Comparison of ENCODE assay signal across 18 cellular contexts in genomic region chr2:197136452-197136851, GRCh38.
DNase-seq lines count a peak whose midpoint lies in the region; ATAC-seq, FAIRE-seq and TF ChIP-seq lines count a peak whose summit lies in the region.
"Had no signal": no experiment of that assay in that cellular context is flagged by ENCODE, and none has a peak within 500 bp of the region (broad histone marks: within the 10 kb centered on the region; RNA-seq: fewer than 3 reads in every experiment).

No MANE protein-coding gene starts in this region.

- FAIRE-seq in astrocyte (lab: Jason Lieb, UNC) (no peak), D721Med (lab: Jason Lieb, UNC) (no peak)
- FAIRE-seq: frontal cortex, keratinocyte had no signal

- H3K79me1 ChIP-seq in IMR-90 (ENCODE audit: low read depth in 1 of 2, low read length in 2 of 2) = no peaks in the 10 kb centered on the region

- BruUV-seq in IMR-90 (replicated peaks; lab: Mats Ljungman, UMichigan) = no TSS peak

- H4K20me1 ChIP-seq in IMR-90 (ENCODE audit: insufficient read depth, low read length) (no peaks in the 10 kb centered on the region), astrocyte (ENCODE audit: insufficient read depth, low read length) (no peaks in the 10 kb centered on the region)

- no peaks in the 10 kb centered on the region for H3K9me3 ChIP-seq in IMR-90 (ENCODE audit: control insufficient read depth, insufficient read depth, low read length)
- no peaks in the 10 kb centered on the region for H3K9me3 ChIP-seq in astrocyte (ENCODE audit: insufficient read depth, low read depth, low read length)
- no peaks in the 10 kb centered on the region for H3K9me3 ChIP-seq in spleen
- no peaks in the 10 kb centered on the region for H3K9me3 ChIP-seq in psoas muscle
- H3K9me3 ChIP-seq: colonic mucosa had no signal

- peak overlapping the region; percentile 66 for H3K14ac ChIP-seq in IMR-90 (replicated peaks; ENCODE audit: low read depth, low read length)

- WGBS in IMR-90 (ENCODE audit: extremely low coverage in 2 of 2, insufficient read length in 1 of 2), 2 experiments = no CpG with 5 or more reads among the region's 5 CpGs
- whole genome bisulfite sequencing in spleen, 5 donors = 55 to 70% (median 65%) methylated on average over 5 of the region's 5 CpGs
- WGBS in psoas muscle, 3 donors = 51 to 67% (median 53%) methylated on average over 5 of the region's 5 CpGs

- H2BK5ac ChIP-seq in IMR-90 (ENCODE audit: low read depth, low read length, poor library complexity, severe bottlenecking) = no peak overlapping the region

- H3K9me3 Mint-ChIP-seq in activated T-cell treated with anti-CD3 and anti-CD28 coated beads, Interleukin-2, amount 50 U/mL, for 24 hours = no peaks in the 10 kb centered on the region
- H3K9me3 Mint-ChIP-seq in astrocyte (ENCODE audit: unreplicated experiment) = no peaks in the 10 kb centered on the region

- peak overlapping the region; percentile 67 for H2AK5ac ChIP-seq in IMR-90 (ENCODE audit: low read depth, low read length)

- H3K4me2 ChIP-seq in IMR-90 (ENCODE audit: low read depth, low read length) (no peak overlapping the region), astrocyte (ENCODE audit: low read length) (no peak overlapping the region)

- no peak overlapping the region for H3K9ac ChIP-seq in IMR-90 (ENCODE audit: low read depth, low read length)
- no peak overlapping the region for H3K9ac ChIP-seq in astrocyte (ENCODE audit: low read length)

- no peaks in the 10 kb centered on the region for H3K36me3 ChIP-seq in IMR-90 (ENCODE audit: control insufficient read depth, insufficient read depth, low read length)
- H3K36me3 ChIP-seq in astrocyte (ENCODE audit: insufficient read depth, low read length) = no peaks in the 10 kb centered on the region
- H3K36me3 ChIP-seq in spleen = peaks cover 0 to 40% (median 0%) of the 10 kb centered on the region in 6 donors
- no peaks in the 10 kb centered on the region for H3K36me3 ChIP-seq in psoas muscle (ENCODE audit: insufficient read depth in 1 of 2, low read depth in 1 of 2)
- H3K36me3 ChIP-seq: colonic mucosa had no signal

- peak overlapping the region; percentile 29 for H2AFZ ChIP-seq in IMR-90 (replicated peaks; ENCODE audit: low read length, poor library complexity)
- no peak overlapping the region for H2AFZ ChIP-seq in astrocyte (ENCODE audit: low read depth, low read length)

- no peak overlapping the region for H2AK9ac ChIP-seq in IMR-90 (replicated peaks; ENCODE audit: low read depth, low read length, poor library complexity)

- peaks cover 89% of the 10 kb centered on the region for H3K4me1 Mint-ChIP-seq in activated T-cell treated with anti-CD3 and anti-CD28 coated beads, Interleukin-2, amount 50 U/mL, for 24 hours (ENCODE audit: low read depth)
- H3K4me1 Mint-ChIP-seq in astrocyte (ENCODE audit: low read depth, unreplicated experiment) = peaks cover 17% of the 10 kb centered on the region

- H4K8ac ChIP-seq in IMR-90 (ENCODE audit: low read depth in 2 of 2, low read length in 2 of 2) = no peak overlapping the region

- in situ Hi-C loops in IMR-90 (cut with MboI; ENCODE audit: low sequenced_read_pairs) = no loop called here

- no peak for TF ChIP-seq RAD21 in IMR-90 (IDR thresholded peaks at IDR 0.05; ENCODE audit: low read length)

- H3K36me3 Mint-ChIP-seq in activated T-cell treated with anti-CD3 and anti-CD28 coated beads, Interleukin-2, amount 50 U/mL, for 24 hours (ENCODE audit: low read depth) = peaks cover 64% of the 10 kb centered on the region
- H3K36me3 Mint-ChIP-seq in astrocyte (ENCODE audit: low read depth, unreplicated experiment) = no peaks in the 10 kb centered on the region

- peaks cover 9% of the 10 kb centered on the region for H3K4me1 ChIP-seq in IMR-90 (ENCODE audit: control insufficient read depth, insufficient read depth, low read length)
- H3K4me1 ChIP-seq in astrocyte (ENCODE audit: insufficient read depth, low read length) = peaks cover 18% of the 10 kb centered on the region
- peaks cover 28 to 96% (median 60%) of the 10 kb centered on the region in 6 donors for H3K4me1 ChIP-seq in spleen
- H3K4me1 ChIP-seq in psoas muscle = no peaks in the 10 kb centered on the region
- H3K4me1 ChIP-seq: colonic mucosa had no signal

- H3K56ac ChIP-seq in IMR-90 (ENCODE audit: extremely low read depth, insufficient read depth, low read length) = no peak overlapping the region

- no peaks in the 10 kb centered on the region for H3K27me3 Mint-ChIP-seq in activated T-cell treated with anti-CD3 and anti-CD28 coated beads, Interleukin-2, amount 50 U/mL, for 24 hours
- H3K27me3 Mint-ChIP-seq in astrocyte (ENCODE audit: low read depth, unreplicated experiment) = no peaks in the 10 kb centered on the region

- H3K4me3 ChIP-seq in IMR-90 (ENCODE audit: insufficient read depth, low read depth, low read length) (no peak overlapping the region), astrocyte (ENCODE audit: insufficient read depth, low read depth, low read length) (no peak overlapping the region), spleen (no peak overlapping the region), psoas muscle (no peak overlapping the region)
- H3K4me3 ChIP-seq: colonic mucosa had no signal

- 0 out of 3 replicates have a peak overlapping the region, but pooled peaks have one; percentile 23 for H2BK15ac ChIP-seq in IMR-90 (ENCODE audit: low read depth, low read length)

- DNase-seq in activated T-cell treated with anti-CD3 and anti-CD28 coated beads, Interleukin-2, amount 50 U/mL, for 24 hours = no peak
- DNase-seq in activated T-cell treated with anti-CD3 and anti-CD28 coated beads, Interleukin-2, amount 50 U/mL, for 1 hour = no peak
- DNase-seq in IMR-90 = no peak
- peak; percentile 32 for DNase-seq in astrocyte (ENCODE audit: low read depth)
- DNase-seq in spleen = no peak
- no peak for DNase-seq in SIG-M5 treated with dmso at 0.1 percent for 504 hours (lab: John Stamatoyannopoulos, UW; ENCODE audit: unreplicated experiment)
- DNase-seq in psoas muscle = no peak
- no peak for DNase-seq in D721Med (ENCODE audit: insufficient read length, low spot score)
- DNase-seq: activated gamma-delta T cell, colonic mucosa, DMS79 treated with DMSO at 0.1 percent for 48 hours, HCEC 1CT, hypothalamus, NCI-H82, PC-3, SIG-M5 had no signal

- TF ChIP-seq POLR2A in IMR-90 (IDR thresholded peaks at IDR 0.05; ENCODE audit: low read depth, low read length) (no peak), spleen (IDR thresholded peaks at IDR 0.05) (no peak)

- POLR2A ChIA-PET in IMR-90 (lab: Charles Lee; ENCODE audit: unreplicated experiment) = no interaction called here

- no peaks in the 10 kb centered on the region for H3K79me2 ChIP-seq in astrocyte (ENCODE audit: insufficient read depth, low read length)

- peak overlapping the region; percentile 88 for H3K27ac Mint-ChIP-seq in activated T-cell treated with anti-CD3 and anti-CD28 coated beads, Interleukin-2, amount 50 U/mL, for 24 hours
- no peak overlapping the region for H3K27ac Mint-ChIP-seq in astrocyte (ENCODE audit: unreplicated experiment)

- peaks cover 3% of the 10 kb centered on the region for H3K9me1 ChIP-seq in IMR-90 (ENCODE audit: insufficient read depth, low read length)

- peak overlapping the region; percentile 74; the same call in 1 of the 2 replicates for H3K18ac ChIP-seq in IMR-90 (ENCODE audit: low read depth, low read length)

- H3K4ac ChIP-seq in IMR-90 (ENCODE audit: low read depth, low read length) = peak overlapping the region; percentile 65; the same call in 1 of the 2 replicates

- no peak overlapping the region for H4K5ac ChIP-seq in IMR-90 (ENCODE audit: low read depth, low read length)

- H3K27me3 ChIP-seq in IMR-90 (ENCODE audit: control insufficient read depth, insufficient read depth, low read length) = no peaks in the 10 kb centered on the region
- no peaks in the 10 kb centered on the region for H3K27me3 ChIP-seq in astrocyte (ENCODE audit: insufficient read depth, low read length)
- no peaks in the 10 kb centered on the region for H3K27me3 ChIP-seq in spleen (replicated peaks in 1 of 7)
- no peaks in the 10 kb centered on the region for H3K27me3 ChIP-seq in psoas muscle (ENCODE audit: insufficient read depth in 3 of 3, low read length in 2 of 3)
- H3K27me3 ChIP-seq: colonic mucosa had no signal

- TF ChIP-seq CTCF in IMR-90 (conservative IDR thresholded peaks at IDR 0.05; ENCODE audit: low read depth, low read length) = no peak
- no peak for TF ChIP-seq CTCF in astrocyte (IDR thresholded peaks at IDR 0.05; ENCODE audit: insufficient read depth, low read depth, low read length)
- TF ChIP-seq CTCF in spleen (IDR thresholded peaks at IDR 0.05 in 8 of 11, conservative IDR thresholded peaks at IDR 0.05 in 3 of 11) = no peak
- TF ChIP-seq CTCF in psoas muscle (IDR thresholded peaks at IDR 0.05) = no peak
- TF ChIP-seq CTCF in D721Med (IDR thresholded peaks at IDR 0.05; ENCODE audit: insufficient read depth, missing control alignments) = no peak

- CTCF ChIA-PET in IMR-90 (lab: Yijun Ruan, JAX) = interaction anchor here (1.1 to 1.7 kb wide), 3 partner anchors 16 to 23 kb away, joined by 3 to 10 read pairs (median 4); no protein-coding TSS in a partner anchor

- intact Hi-C loops in IMR-90 (cut with micrococcal nuclease) = no loop called here
- intact Hi-C loops in spleen (cut with DNase I; ENCODE audit: low total_unique reads) = no loop called here
- intact Hi-C loops in psoas muscle (cut with DNase I) = no loop called here

- no peak overlapping the region for H3K27ac ChIP-seq in IMR-90 (ENCODE audit: insufficient read depth, low read length)
- no peak overlapping the region for H3K27ac ChIP-seq in astrocyte (ENCODE audit: low read depth, low read length)
- peak overlapping the region in 5 of 8 donors; percentile 34 to 78 (median 56) for H3K27ac ChIP-seq in spleen
- H3K27ac ChIP-seq in psoas muscle = no peak overlapping the region
- H3K27ac ChIP-seq: colonic mucosa had no signal

- no peak overlapping the region for H3K23ac ChIP-seq in IMR-90 (ENCODE audit: low read depth, low read length)

- no peak overlapping the region for H3K4me3 Mint-ChIP-seq in activated T-cell treated with anti-CD3 and anti-CD28 coated beads, Interleukin-2, amount 50 U/mL, for 24 hours
- no peak overlapping the region for H3K4me3 Mint-ChIP-seq in astrocyte (ENCODE audit: unreplicated experiment)

- no peak overlapping the region for H4K91ac ChIP-seq in IMR-90 (ENCODE audit: insufficient read depth, low read depth, low read length)

- peak overlapping the region; percentile 76; the same call in 1 of the 2 replicates for H2BK120ac ChIP-seq in IMR-90 (ENCODE audit: low read depth, low read length)

- ATAC-seq in IMR-90 (ENCODE audit: low read depth) = no peak
- ATAC-seq in psoas muscle = no peak

- H2BK20ac ChIP-seq in IMR-90 (ENCODE audit: low read depth, low read length) = peak overlapping the region; percentile 45; the same call in 1 of the 2 replicates

- dilution Hi-C loops in IMR-90 (cut with HindIII; ENCODE audit: low sequenced_read_pairs, unreplicated experiment) = no loop called here

TF ChIP-seq in IMR-90, 13 proteins besides CTCF, POLR2A, EP300 and RAD21 (continues in another document):
- TF ChIP-seq MXI1 (IDR thresholded peaks at IDR 0.05; ENCODE audit: borderline replicate concordance, low read depth, low read length) (no peak), NFE2L2 (IDR thresholded peaks at IDR 0.05; ENCODE audit: low read depth, low read length) (no peak)

Comparison
In these comparisons a context has a peak if more than half of its experiments do, and no peak if none do; other contexts are left out.
1. H3K27ac ChIP-seq: peak in spleen (5 of 8); none in IMR-90 (single experiment), astrocyte (single experiment) and psoas muscle (single experiment).